In the genomic region with DNA sequence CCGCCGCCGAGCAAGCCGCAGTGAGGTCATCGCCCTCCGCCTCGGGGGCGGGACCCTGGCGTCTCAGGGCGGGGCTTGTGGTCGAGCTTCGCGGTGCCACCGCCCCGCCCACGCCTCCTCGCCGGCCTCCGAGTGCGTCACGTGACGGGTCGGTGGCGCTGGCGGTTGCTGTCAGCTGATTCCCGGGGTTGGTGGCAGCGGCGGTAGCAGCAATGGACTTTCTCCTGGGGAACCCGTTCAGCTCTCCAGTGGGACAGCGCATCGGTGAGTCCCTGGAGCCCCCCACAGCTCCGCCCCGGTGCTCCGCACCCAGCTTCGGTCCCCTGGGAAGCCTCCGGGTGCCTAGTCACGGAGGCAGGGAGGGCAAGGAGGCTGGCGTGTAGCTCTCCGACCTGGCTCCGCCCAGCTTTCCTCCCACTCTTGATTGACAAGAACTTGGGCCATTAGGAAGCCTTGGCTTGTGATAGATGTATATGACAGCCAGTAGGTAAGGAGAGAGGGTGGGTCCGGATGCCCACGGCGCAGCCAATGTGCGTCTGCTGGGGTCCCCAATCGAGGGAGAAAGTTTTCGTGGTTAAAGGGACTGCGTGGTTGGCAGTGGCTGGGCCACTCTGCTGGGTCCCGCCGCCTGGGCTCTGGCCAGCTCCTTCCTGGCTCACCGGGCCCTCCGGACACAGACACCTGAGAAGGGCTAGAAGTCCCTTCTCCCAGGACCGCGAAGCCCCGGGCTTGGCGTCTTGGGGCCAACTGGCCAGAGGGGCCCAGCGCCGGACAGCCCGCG, we compare ENCODE assay signal across 8 cellular contexts.
DNase-seq lines count a peak whose midpoint lies in the region; ATAC-seq, FAIRE-seq and TF ChIP-seq lines count a peak whose summit lies in the region.

A gene (plus strand): TSS at position 178 of the 781 bp plus-strand sequence. CDS start 35 bp downstream, at position 213.

- peak within 1 kb of the TSS; percentile 66 for H3K4me3 ChIP-seq in AG09309 (ENCODE audit: control insufficient read depth, low read depth, low read length)

- TF ChIP-seq CTCF in AG09309 (IDR thresholded peaks at IDR 0.05; ENCODE audit: control insufficient read depth, insufficient read depth, low read depth, low read length, missing control alignments) = no peak

- ATAC-seq in GM19025 (IDR thresholded peaks at IDR 0.05; ENCODE audit: low read depth, unreplicated experiment) = peak; percentile 97
- peak; percentile 98 for ATAC-seq in HG03354 (IDR thresholded peaks at IDR 0.05; ENCODE audit: poor library complexity, severe bottlenecking, unreplicated experiment)
- peak; percentile 96 for ATAC-seq in activated CD4-positive, CD25-positive, alpha-beta regulatory T cell treated with anti-CD3 and anti-CD28 coated beads, Interleukin-2, amount 50 U/mL, for 24 hours

- peak; percentile 97 for FAIRE-seq in islet of Langerhans (lab: Jason Lieb, UNC)

- DNase-seq in AG09309 (ENCODE audit: low read depth) (peak; percentile 100), NCI-H446 treated with DMSO at 0.1 percent for 48 hours (lab: John Stamatoyannopoulos, UW) (peak; percentile 90), cerebellar cortex (ENCODE audit: low spot score) (peak; percentile 99)
- peak; percentile 98 for DNase-seq in stimulated activated CD4-positive, alpha-beta T cell treated with anti-CD3 and anti-CD28 coated beads, Interleukin-12 subunit alpha, Interleukin-12 subunit beta, amount 100 ng/mL, for 4 hours

Comparison
In these comparisons a context has a peak if more than half of its experiments do, and no peak if none do; other contexts are left out.
1. Peak in every context shown above with its lines: DNase-seq, ATAC-seq and H3K4me3 ChIP-seq.